Comparison of ENCODE assay signal across 8 cellular contexts in the genomic region with DNA sequence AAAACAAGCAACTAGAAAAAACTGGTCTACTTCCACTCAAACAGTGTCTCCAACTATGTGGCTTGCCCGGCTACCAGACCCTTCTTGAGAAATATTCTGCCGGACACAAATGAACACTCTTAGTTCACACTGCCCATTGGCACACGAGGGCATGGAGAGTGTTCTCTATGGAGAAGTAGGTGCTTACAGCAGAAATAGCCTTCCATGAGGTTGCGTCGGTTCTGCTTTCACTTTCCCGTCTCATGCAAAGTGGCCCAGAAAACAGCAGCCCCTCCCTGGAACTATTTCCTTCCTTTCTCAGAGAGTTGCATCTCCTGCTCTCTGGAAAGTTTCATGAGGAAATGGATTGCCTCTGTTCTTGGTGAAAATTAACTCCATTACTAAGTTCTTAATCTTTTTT. TPM values are rescaled to one million over a fixed set of nuclear protein-coding genes. Genes with fewer than 3 reads are reported as not detected.
DNase-seq lines count a peak whose midpoint lies in the region; ATAC-seq lines count a peak whose summit lies in the region.

No MANE protein-coding gene starts in this region.

- no peaks in the 10 kb centered on the region for H3K9me3 ChIP-seq in T-helper 17 cell (ENCODE audit: control insufficient read depth, low read length, poor library complexity, severe bottlenecking)
- H3K9me3 ChIP-seq in aorta (ENCODE audit: control insufficient read depth, low read length) = no peaks in the 10 kb centered on the region

- H3K4me1 ChIP-seq in aorta (ENCODE audit: control insufficient read depth in 1 of 2, insufficient read depth in 2 of 2, low read length in 2 of 2) = no peaks in the 10 kb centered on the region

- H3K36me3 Mint-ChIP-seq in T-helper 17 cell (ENCODE audit: low read depth) = peaks cover 7% of the 10 kb centered on the region
- H3K36me3 Mint-ChIP-seq in naive thymus-derived CD8-positive, alpha-beta T cell = no peaks in the 10 kb centered on the region

- peaks cover 35% of the 10 kb centered on the region for H3K4me1 Mint-ChIP-seq in T-helper 17 cell
- H3K4me1 Mint-ChIP-seq in naive thymus-derived CD8-positive, alpha-beta T cell = peaks cover 26 to 56% (median 36%) of the 10 kb centered on the region in 4 donors

- no peak overlapping the region for H3K4me3 ChIP-seq in aorta (ENCODE audit: low read length in 2 of 2)

- DNase-seq in T-helper 17 cell = no peak
- DNase-seq in epidermal melanocyte (ENCODE audit: insufficient read length, low spot score) = peak; percentile 25
- DNase-seq in naive thymus-derived CD8-positive, alpha-beta T cell = peak in 3 of 10 donors; percentile 43 to 58 (median 52)
- peak in 1 of 2 donors; percentile 85 for DNase-seq in aorta
- no peak for DNase-seq in NCI-H2196 (lab: John Stamatoyannopoulos, UW; ENCODE audit: unreplicated experiment)
- DNase-seq in NK-92 (lab: John Stamatoyannopoulos, UW; ENCODE audit: unreplicated experiment) = no peak

- WGBS in aorta, 2 donors = 2% methylated on average over 6 of the region's 6 CpGs

- ATAC-seq in GM18498 (IDR thresholded peaks at IDR 0.05; ENCODE audit: unreplicated experiment) (peak; percentile 46), HG02973 (IDR thresholded peaks at IDR 0.05; ENCODE audit: unreplicated experiment) (peak; percentile 68), T-helper 17 cell (peak; percentile 86), aorta (ENCODE audit: low FRiP score) (peak; percentile 72)
- peak; percentile 52 to 81 for ATAC-seq in naive thymus-derived CD8-positive, alpha-beta T cell

- H3K27me3 ChIP-seq in aorta (ENCODE audit: control insufficient read depth in 1 of 2, insufficient read depth in 2 of 2, low read length in 1 of 2) = no peaks in the 10 kb centered on the region

- intact Hi-C loops in aorta (cut with DNase I) = loop anchor here (5.0 to 10.0 kb wide), 3 partner anchors 126 to 228 kb away; no protein-coding TSS in a partner anchor

- H3K36me3 ChIP-seq in aorta (ENCODE audit: control insufficient read depth in 1 of 2, insufficient read depth in 2 of 2, low read length in 1 of 2) = no peaks in the 10 kb centered on the region

- peak overlapping the region; percentile 92 for H3K27ac Mint-ChIP-seq in T-helper 17 cell
- H3K27ac Mint-ChIP-seq in naive thymus-derived CD8-positive, alpha-beta T cell = peak overlapping the region; percentile 51 to 94 (median 86)

- no peaks in the 10 kb centered on the region for H3K9me3 Mint-ChIP-seq in naive thymus-derived CD8-positive, alpha-beta T cell

- peak overlapping the region in 1 of 2 donors; percentile 17 for H3K27ac ChIP-seq in aorta (ENCODE audit: low read depth in 1 of 2, low read length in 2 of 2)

- peaks cover 12% of the 10 kb centered on the region for H3K27me3 Mint-ChIP-seq in T-helper 17 cell
- H3K27me3 Mint-ChIP-seq in naive thymus-derived CD8-positive, alpha-beta T cell = peaks cover 0 to 3% (median 0%) of the 10 kb centered on the region in 5 donors

- POLR2A ChIA-PET in naive thymus-derived CD8-positive, alpha-beta T cell (lab: Charles Lee) = no interaction called here

- peak overlapping the region; percentile 81 for H3K4me3 Mint-ChIP-seq in T-helper 17 cell
- peak overlapping the region in 9 of 10 donors; percentile 52 to 87 (median 81) for H3K4me3 Mint-ChIP-seq in naive thymus-derived CD8-positive, alpha-beta T cell

RNA-seq across cellular contexts. Expression of a gene that starts 9.5 kb away (rescaled TPM):
- total RNA-seq in T-helper 17 cell (1 to 10 TPM; 2.6 to 5.1 TPM), aorta (10 to 100 TPM; 10.4 to 16.7 TPM)
- total RNA-seq in naive thymus-derived CD8-positive, alpha-beta T cell = 10 to 100 TPM; 50.7 to 51.7 TPM
- 10 to 100 TPM; 26.4 to 61.0 (median 33.2) TPM for polyA plus RNA-seq in naive thymus-derived CD8-positive, alpha-beta T cell
- 1 to 10 TPM in 1 of 2 donors, under 1 TPM in 1; 0.28 to 2.8 TPM for polyA plus RNA-seq in aorta

RNA-seq across cellular contexts. Expression of a gene that starts 50.5 kb away (rescaled TPM):
- total RNA-seq in T-helper 17 cell = 100 to 1,000 TPM; 409 to 459 TPM
- total RNA-seq in naive thymus-derived CD8-positive, alpha-beta T cell = 100 to 1,000 TPM; 454 to 455 TPM
- 10 to 100 TPM; 24.5 to 72.8 (median 29.8) TPM for polyA plus RNA-seq in naive thymus-derived CD8-positive, alpha-beta T cell
- 100 to 1,000 TPM; 166 to 181 TPM for total RNA-seq in aorta
- polyA plus RNA-seq in aorta = 100 to 1,000 TPM in 1 of 2 donors, 10 to 100 TPM in 1; 71.0 to 145 TPM

RNA-seq across cellular contexts. Expression of a gene that starts 54.5 kb away (rescaled TPM):
- total RNA-seq in T-helper 17 cell = 10 to 100 TPM; 62.0 to 71.2 TPM
- total RNA-seq in naive thymus-derived CD8-positive, alpha-beta T cell = 10 to 100 TPM; 32.6 to 35.9 TPM
- 100 to 1,000 TPM in 1 of 3 donors, 10 to 100 TPM in 2; 19.5 to 121 (median 77.1) TPM for polyA plus RNA-seq in naive thymus-derived CD8-positive, alpha-beta T cell
- total RNA-seq in aorta = 100 to 1,000 TPM; 122 to 203 TPM
- polyA plus RNA-seq in aorta = 10 to 100 TPM; 18.6 to 74.9 TPM

RNA-seq across cellular contexts. Expression of a gene that starts 56.9 kb away (rescaled TPM):
- 10 to 100 TPM; 67.7 to 77.4 TPM for total RNA-seq in T-helper 17 cell
- 10 to 100 TPM; 42.8 to 44.0 TPM for total RNA-seq in naive thymus-derived CD8-positive, alpha-beta T cell
- polyA plus RNA-seq in naive thymus-derived CD8-positive, alpha-beta T cell = 100 to 1,000 TPM in 2 of 3 donors, 10 to 100 TPM in 1; 62.2 to 228 (median 186) TPM
- 100 to 1,000 TPM in 1 of 2 donors, 10 to 100 TPM in 1; 98.9 to 215 TPM for total RNA-seq in aorta
- 100 to 1,000 TPM in 1 of 2 donors, 10 to 100 TPM in 1; 45.4 to 113 TPM for polyA plus RNA-seq in aorta
